ENCODE assay signal across 14 cellular contexts in the genomic region with DNA sequence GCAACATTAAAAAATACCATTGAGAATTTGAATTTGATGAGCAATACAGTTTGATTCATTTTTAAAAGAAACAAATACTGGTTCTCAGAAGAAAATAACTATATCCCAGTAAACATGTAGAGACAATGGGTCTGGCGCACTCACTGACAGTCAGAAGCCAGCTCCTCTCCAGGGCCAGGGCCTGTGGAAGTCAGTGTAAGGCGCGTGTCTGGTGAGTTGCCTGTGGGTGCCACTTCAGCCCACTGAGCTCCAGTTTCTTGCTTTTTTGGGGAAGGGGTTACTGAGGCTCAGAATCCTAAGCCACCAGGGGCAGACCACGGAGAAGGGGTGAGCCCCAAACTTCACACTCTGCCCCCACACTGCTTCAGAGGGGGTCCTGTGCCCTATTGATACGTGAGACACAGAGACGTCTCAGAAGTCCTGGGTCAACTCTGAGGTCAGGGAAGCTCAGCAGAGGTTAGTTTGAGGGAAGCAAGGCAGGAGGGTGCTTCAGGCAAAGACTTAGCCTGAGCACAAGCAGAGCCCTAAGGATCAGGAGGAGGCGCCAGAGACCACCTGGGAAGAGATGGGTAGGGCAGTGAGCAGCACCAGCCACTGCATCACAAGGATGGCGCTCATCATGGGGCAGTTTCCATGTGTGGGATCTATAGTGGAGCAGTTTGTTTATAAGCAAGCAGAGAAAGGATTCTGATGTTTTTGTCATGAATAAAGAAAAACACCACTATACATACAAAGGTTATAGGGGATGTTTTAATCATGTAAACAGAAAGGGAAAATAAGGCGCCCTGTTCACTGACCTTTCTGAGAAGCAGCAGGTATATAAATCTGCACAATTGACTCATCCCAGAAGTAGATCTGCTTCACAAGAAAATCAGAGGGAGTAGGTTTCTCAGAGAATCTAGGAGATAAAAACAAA.
DNase-seq lines count a peak whose midpoint lies in the region; ATAC-seq, FAIRE-seq and TF ChIP-seq lines count a peak whose summit lies in the region.
"Had no signal": no experiment of that assay in that cellular context is flagged by ENCODE, and none has a peak within 500 bp of the region (broad histone marks: within the 10 kb centered on the region; RNA-seq: fewer than 3 reads in every experiment).

No MANE protein-coding gene starts in this region.

- H3K9me3 Mint-ChIP-seq in activated naive CD8-positive, alpha-beta T cell treated with anti-CD3 and anti-CD28 coated beads, Interleukin-2, amount 50 U/mL, for 24 hours: no peaks in the 10 kb centered on the region
- no peaks in the 10 kb centered on the region for H3K9me3 Mint-ChIP-seq in activated naive CD8-positive, alpha-beta T cell treated with anti-CD3 and anti-CD28 coated beads for 36 hours
- H3K9me3 Mint-ChIP-seq in stimulated activated effector memory CD8-positive, alpha-beta T cell treated with anti-CD3 and anti-CD28 coated beads, Interleukin-12 subunit alpha, Interleukin-12 subunit beta, amount 100 ng/mL, for 72 hours: no peaks in the 10 kb centered on the region
- H3K9me3 Mint-ChIP-seq: CD4-positive, alpha-beta memory T cell; dendritic cell treated with granulocyte-macrophage colony-stimulating factor and Interleukin-4, amounts not matched to agents 40 ng/mL and 50 ng/mL, for 4 days had no signal

- no peak overlapping the region for H3K27ac Mint-ChIP-seq in activated naive CD8-positive, alpha-beta T cell treated with anti-CD3 and anti-CD28 coated beads, Interleukin-2, amount 50 U/mL, for 24 hours
- no peak overlapping the region for H3K27ac Mint-ChIP-seq in activated naive CD8-positive, alpha-beta T cell treated with anti-CD3 and anti-CD28 coated beads for 36 hours
- H3K27ac Mint-ChIP-seq in stimulated activated effector memory CD8-positive, alpha-beta T cell treated with anti-CD3 and anti-CD28 coated beads, Interleukin-12 subunit alpha, Interleukin-12 subunit beta, amount 100 ng/mL, for 72 hours: no peak overlapping the region
- H3K27ac Mint-ChIP-seq: CD4-positive, alpha-beta memory T cell; dendritic cell treated with granulocyte-macrophage colony-stimulating factor and Interleukin-4, amounts not matched to agents 40 ng/mL and 50 ng/mL, for 4 days had no signal

- DNase-seq in activated naive CD8-positive, alpha-beta T cell treated with anti-CD3 and anti-CD28 coated beads, Interleukin-2, amount 50 U/mL, for 24 hours: no peak
- DNase-seq in activated naive CD8-positive, alpha-beta T cell treated with anti-CD3 and anti-CD28 coated beads for 36 hours: no peak
- peak; percentile 8 for DNase-seq in HT-29 (ENCODE audit: low spot score)
- DNase-seq in cardiac fibroblast (ENCODE audit: low read depth in 2 of 2): peak; percentile 7 to 20
- DNase-seq in stimulated activated effector memory CD8-positive, alpha-beta T cell treated with anti-CD3 and anti-CD28 coated beads, Interleukin-12 subunit alpha, Interleukin-12 subunit beta, amount 100 ng/mL, for 72 hours (ENCODE audit: low spot score in 2 of 2): no peak
- no peak for DNase-seq in omental fat pad (ENCODE audit: low spot score)
- no peak for DNase-seq in RCC 7860 (ENCODE audit: low spot score)
- DNase-seq: activated T-cell treated with anti-CD3 and anti-CD28 coated beads, Interleukin-2, amount 50 U/mL, for 1 hour; CD4-positive, alpha-beta memory T cell; NCI-H1694 treated with DMSO at 0.1 percent for 48 hours; stomach had no signal

- peak; percentile 52 for ATAC-seq in activated naive CD8-positive, alpha-beta T cell treated with anti-CD3 and anti-CD28 coated beads, Interleukin-2, amount 50 U/mL, for 24 hours
- ATAC-seq in stimulated activated effector memory CD8-positive, alpha-beta T cell treated with anti-CD3 and anti-CD28 coated beads, Interleukin-12 subunit alpha, Interleukin-12 subunit beta, amount 100 ng/mL, for 72 hours: peak; percentile 59
- ATAC-seq in HG02870 (IDR thresholded peaks at IDR 0.05; ENCODE audit: unreplicated experiment): no peak
- ATAC-seq in omental fat pad (ENCODE audit: low FRiP score): no peak

- no peaks in the 10 kb centered on the region for H3K36me3 Mint-ChIP-seq in activated naive CD8-positive, alpha-beta T cell treated with anti-CD3 and anti-CD28 coated beads, Interleukin-2, amount 50 U/mL, for 24 hours (ENCODE audit: low read depth)
- H3K36me3 Mint-ChIP-seq in activated naive CD8-positive, alpha-beta T cell treated with anti-CD3 and anti-CD28 coated beads for 36 hours: no peaks in the 10 kb centered on the region
- peaks cover 5% of the 10 kb centered on the region for H3K36me3 Mint-ChIP-seq in stimulated activated effector memory CD8-positive, alpha-beta T cell treated with anti-CD3 and anti-CD28 coated beads, Interleukin-12 subunit alpha, Interleukin-12 subunit beta, amount 100 ng/mL, for 72 hours
- H3K36me3 Mint-ChIP-seq: CD4-positive, alpha-beta memory T cell had no signal

- H3K27me3 Mint-ChIP-seq in activated naive CD8-positive, alpha-beta T cell treated with anti-CD3 and anti-CD28 coated beads, Interleukin-2, amount 50 U/mL, for 24 hours: no peaks in the 10 kb centered on the region
- H3K27me3 Mint-ChIP-seq in activated naive CD8-positive, alpha-beta T cell treated with anti-CD3 and anti-CD28 coated beads for 36 hours: no peaks in the 10 kb centered on the region

- no peak overlapping the region for H3K4me3 Mint-ChIP-seq in activated naive CD8-positive, alpha-beta T cell treated with anti-CD3 and anti-CD28 coated beads, Interleukin-2, amount 50 U/mL, for 24 hours
- no peak overlapping the region for H3K4me3 Mint-ChIP-seq in activated naive CD8-positive, alpha-beta T cell treated with anti-CD3 and anti-CD28 coated beads for 36 hours
- H3K4me3 Mint-ChIP-seq in stimulated activated effector memory CD8-positive, alpha-beta T cell treated with anti-CD3 and anti-CD28 coated beads, Interleukin-12 subunit alpha, Interleukin-12 subunit beta, amount 100 ng/mL, for 72 hours: no peak overlapping the region
- H3K4me3 Mint-ChIP-seq: CD4-positive, alpha-beta memory T cell; dendritic cell treated with granulocyte-macrophage colony-stimulating factor and Interleukin-4, amounts not matched to agents 40 ng/mL and 50 ng/mL, for 4 days had no signal

- no peak overlapping the region for H3K4me3 ChIP-seq in cardiac fibroblast (replicated peaks in 1 of 2; ENCODE audit: low read depth in 2 of 2, low read length in 2 of 2)
- H3K4me3 ChIP-seq: SJSA1, stomach had no signal

- no peak for FAIRE-seq in RCC 7860 (lab: Jason Lieb, UNC)

- no peaks in the 10 kb centered on the region for H3K4me1 Mint-ChIP-seq in activated naive CD8-positive, alpha-beta T cell treated with anti-CD3 and anti-CD28 coated beads, Interleukin-2, amount 50 U/mL, for 24 hours
- no peaks in the 10 kb centered on the region for H3K4me1 Mint-ChIP-seq in activated naive CD8-positive, alpha-beta T cell treated with anti-CD3 and anti-CD28 coated beads for 36 hours
- H3K4me1 Mint-ChIP-seq in stimulated activated effector memory CD8-positive, alpha-beta T cell treated with anti-CD3 and anti-CD28 coated beads, Interleukin-12 subunit alpha, Interleukin-12 subunit beta, amount 100 ng/mL, for 72 hours: no peaks in the 10 kb centered on the region
- H3K4me1 Mint-ChIP-seq: CD4-positive, alpha-beta memory T cell had no signal

- TF ChIP-seq CTCF in cardiac fibroblast (IDR thresholded peaks at IDR 0.05; ENCODE audit: low read depth, low read length) (peak; percentile 27), omental fat pad (IDR thresholded peaks at IDR 0.05) (no peak)

Comparison
In these comparisons a context has a peak if more than half of its experiments do, and no peak if none do; other contexts are left out.
1. ATAC-seq: peak in activated naive CD8-positive, alpha-beta T cell treated with anti-CD3 and anti-CD28 coated beads, Interleukin-2, amount 50 U/mL, for 24 hours (single experiment) and stimulated activated effector memory CD8-positive, alpha-beta T cell treated with anti-CD3 and anti-CD28 coated beads, Interleukin-12 subunit alpha, Interleukin-12 subunit beta, amount 100 ng/mL, for 72 hours (single experiment); none in HG02870 (single experiment) and omental fat pad (single experiment).
2. DNase-seq: peak in HT-29 (single experiment) and cardiac fibroblast (2 of 2); none in activated naive CD8-positive, alpha-beta T cell treated with anti-CD3 and anti-CD28 coated beads, Interleukin-2, amount 50 U/mL, for 24 hours (single experiment), activated naive CD8-positive, alpha-beta T cell treated with anti-CD3 and anti-CD28 coated beads for 36 hours (single experiment), stimulated activated effector memory CD8-positive, alpha-beta T cell treated with anti-CD3 and anti-CD28 coated beads, Interleukin-12 subunit alpha, Interleukin-12 subunit beta, amount 100 ng/mL, for 72 hours (0 of 2), omental fat pad (single experiment) and RCC 7860 (single experiment).